ENCODE assay signal across 9 cellular contexts in genomic region chr3:50189274-50189673, GRCh38. TPM values are rescaled to one million over a fixed set of nuclear protein-coding genes. Genes with fewer than 3 reads are reported as not detected.
DNase-seq lines count a peak whose midpoint lies in the region; ATAC-seq and TF ChIP-seq lines count a peak whose summit lies in the region.
"Had no signal": no experiment of that assay in that cellular context is flagged by ENCODE, and none has a peak within 500 bp of the region (broad histone marks: within the 10 kb centered on the region; RNA-seq: fewer than 3 reads in every experiment).

No MANE protein-coding gene starts in this region.

- peaks cover 4% of the 10 kb centered on the region for H3K27me3 Mint-ChIP-seq in activated CD8-positive, alpha-beta T cell treated with anti-CD3 and anti-CD28 coated beads, Interleukin-2, amount 10 ng/mL, durations not matched to agents 7 days and 5 days (ENCODE audit: low read depth)

- no peak overlapping the region for H3K27ac Mint-ChIP-seq in activated CD8-positive, alpha-beta T cell treated with anti-CD3 and anti-CD28 coated beads, Interleukin-2, amount 10 ng/mL, durations not matched to agents 7 days and 5 days

- H3K4me3 Mint-ChIP-seq in activated CD8-positive, alpha-beta T cell treated with anti-CD3 and anti-CD28 coated beads, Interleukin-2, amount 10 ng/mL, durations not matched to agents 7 days and 5 days: no peak overlapping the region

- H3K4me1 Mint-ChIP-seq in activated CD8-positive, alpha-beta T cell treated with anti-CD3 and anti-CD28 coated beads, Interleukin-2, amount 10 ng/mL, durations not matched to agents 7 days and 5 days (ENCODE audit: low read depth): peaks cover 7% of the 10 kb centered on the region

- no peaks in the 10 kb centered on the region for H3K36me3 Mint-ChIP-seq in activated CD8-positive, alpha-beta T cell treated with anti-CD3 and anti-CD28 coated beads, Interleukin-2, amount 10 ng/mL, durations not matched to agents 7 days and 5 days (ENCODE audit: low read depth)

- CTCF ChIA-PET in activated CD8-positive, alpha-beta T cell treated with anti-CD3 and anti-CD28 coated beads, Interleukin-2, amount 10 ng/mL, durations not matched to agents 7 days and 5 days (lab: Charles Lee): interaction anchor here (1.4 to 4.6 kb wide), 2 partner anchors 58 to 68 kb away, joined by 6 to 23 read pairs; no protein-coding TSS in a partner anchor

- no peak overlapping the region for H3K27ac ChIP-seq in foreskin keratinocyte

- TF ChIP-seq CTCF in AG10803 (conservative IDR thresholded peaks at IDR 0.05; ENCODE audit: low read length) (peak; percentile 98), foreskin keratinocyte (conservative IDR thresholded peaks at IDR 0.05) (peak; percentile 87), omental fat pad (IDR thresholded peaks at IDR 0.05) (peak in 2 of 3 donors; percentile 43 to 53)

- peak; percentile 39 for ATAC-seq in GM18868 (IDR thresholded peaks at IDR 0.05; ENCODE audit: unreplicated experiment)
- ATAC-seq in activated CD8-positive, alpha-beta T cell treated with anti-CD3 and anti-CD28 coated beads, Interleukin-2, amount 10 ng/mL, durations not matched to agents 7 days and 5 days: peak; percentile 60
- ATAC-seq in foreskin keratinocyte: peak; percentile 63
- peak; percentile 84 for ATAC-seq in omental fat pad (ENCODE audit: low FRiP score)
- no peak for ATAC-seq in HG03025 (IDR thresholded peaks at IDR 0.05; ENCODE audit: low FRiP score, unreplicated experiment)
- no peak for ATAC-seq in GM21786 (IDR thresholded peaks at IDR 0.05; ENCODE audit: unreplicated experiment)

- no peak overlapping the region for H3K4me3 ChIP-seq in AG10803 (ENCODE audit: low read length)

- no peaks in the 10 kb centered on the region for H3K9me3 Mint-ChIP-seq in activated CD8-positive, alpha-beta T cell treated with anti-CD3 and anti-CD28 coated beads, Interleukin-2, amount 10 ng/mL, durations not matched to agents 7 days and 5 days (ENCODE audit: insufficient read depth)

- peaks cover 16% of the 10 kb centered on the region for H3K27me3 ChIP-seq in foreskin keratinocyte

- H3K4me1 ChIP-seq in foreskin keratinocyte: no peaks in the 10 kb centered on the region

- DNase-seq in AG10803 (ENCODE audit: low read depth) (peak; percentile 83), NCI-H345 (lab: John Stamatoyannopoulos, UW) (peak; percentile 39), foreskin keratinocyte (peak in 1 of 2 donors; percentile 51), omental fat pad (ENCODE audit: low spot score) (peak; percentile 58)
- DNase-seq in activated CD8-positive, alpha-beta T cell treated with anti-CD3 and anti-CD28 coated beads, Interleukin-2, amount 10 ng/mL, durations not matched to agents 7 days and 5 days: peak; percentile 64

- POLR2A ChIA-PET in activated CD8-positive, alpha-beta T cell treated with anti-CD3 and anti-CD28 coated beads, Interleukin-2, amount 10 ng/mL, durations not matched to agents 7 days and 5 days (lab: Charles Lee): interaction anchor here (1.9 kb wide), 1 partner anchor 68 kb away, joined by 4 read pairs; no protein-coding TSS in a partner anchor

RNA-seq across cellular contexts. Expression of gene GNAT1, which starts 2.1 kb away (rescaled TPM):
- not detected for total RNA-seq in activated CD8-positive, alpha-beta T cell treated with anti-CD3 and anti-CD28 coated beads, Interleukin-2, amount 10 ng/mL, durations not matched to agents 7 days and 5 days
- total RNA-seq in foreskin keratinocyte (0.03 TPM in 1 of 2 replicates, not detected in the other), omental fat pad (1 to 10 TPM in 1 of 4 donors, not detected in 3; 1.3 TPM)
- polyA plus RNA-seq in foreskin keratinocyte: not detected in 2 replicates
- total RNA-seq: mononuclear cell had no signal

RNA-seq across cellular contexts. Expression of gene SLC38A3, which starts 15.8 kb away (rescaled TPM):
- total RNA-seq in activated CD8-positive, alpha-beta T cell treated with anti-CD3 and anti-CD28 coated beads, Interleukin-2, amount 10 ng/mL, durations not matched to agents 7 days and 5 days: not detected
- total RNA-seq in foreskin keratinocyte (not detected in 2 replicates), omental fat pad (1 to 10 TPM in 1 of 4 donors, under 1 TPM in 2, not detected in 1; 0.56 to 1.5 (median 0.84) TPM)
- 0.09 TPM in 1 of 2 replicates, not detected in the other for polyA plus RNA-seq in foreskin keratinocyte
- total RNA-seq: mononuclear cell had no signal

RNA-seq across cellular contexts. Expression of gene SEMA3F, which starts 34.1 kb away (rescaled TPM):
- not detected for total RNA-seq in activated CD8-positive, alpha-beta T cell treated with anti-CD3 and anti-CD28 coated beads, Interleukin-2, amount 10 ng/mL, durations not matched to agents 7 days and 5 days
- total RNA-seq in foreskin keratinocyte (108 and 121 TPM in 2 replicates), omental fat pad (10 to 100 TPM; 18.3 to 46.2 (median 33.8) TPM)
- 94.2 and 98.4 TPM in 2 replicates for polyA plus RNA-seq in foreskin keratinocyte

RNA-seq across cellular contexts. Expression of gene GNAI2, which starts 46.7 kb away (rescaled TPM):
- 100 to 1,000 TPM; 515 to 531 TPM for total RNA-seq in activated CD8-positive, alpha-beta T cell treated with anti-CD3 and anti-CD28 coated beads, Interleukin-2, amount 10 ng/mL, durations not matched to agents 7 days and 5 days
- total RNA-seq in foreskin keratinocyte: 242 and 258 TPM in 2 replicates
- polyA plus RNA-seq in foreskin keratinocyte: 243 and 258 TPM in 2 replicates
- 100 to 1,000 TPM; 157 to 305 (median 241) TPM for total RNA-seq in omental fat pad

Comparison
In these comparisons a context has a peak if more than half of its experiments do, and no peak if none do; other contexts are left out.
1. CTCF ChIP-seq: peak in every context shown above with its lines; median percentile 98 in AG10803; 87 in foreskin keratinocyte; 48 in omental fat pad.
2. ATAC-seq: peak in GM18868 (single experiment), activated CD8-positive, alpha-beta T cell treated with anti-CD3 and anti-CD28 coated beads, Interleukin-2, amount 10 ng/mL, durations not matched to agents 7 days and 5 days (single experiment), foreskin keratinocyte (single experiment) and omental fat pad (single experiment); none in HG03025 (single experiment) and GM21786 (single experiment).
3. RNA of gene SEMA3F, which starts 34.1 kb away (total RNA-seq): 108 to 121 TPM in foreskin keratinocyte and 18.3 to 46.2 TPM in omental fat pad; not detected in activated CD8-positive, alpha-beta T cell treated with anti-CD3 and anti-CD28 coated beads, Interleukin-2, amount 10 ng/mL, durations not matched to agents 7 days and 5 days; every median in the first group is over 10 times any median in the second.